31 cellular contexts compared by ENCODE assay signal in the genomic region with DNA sequence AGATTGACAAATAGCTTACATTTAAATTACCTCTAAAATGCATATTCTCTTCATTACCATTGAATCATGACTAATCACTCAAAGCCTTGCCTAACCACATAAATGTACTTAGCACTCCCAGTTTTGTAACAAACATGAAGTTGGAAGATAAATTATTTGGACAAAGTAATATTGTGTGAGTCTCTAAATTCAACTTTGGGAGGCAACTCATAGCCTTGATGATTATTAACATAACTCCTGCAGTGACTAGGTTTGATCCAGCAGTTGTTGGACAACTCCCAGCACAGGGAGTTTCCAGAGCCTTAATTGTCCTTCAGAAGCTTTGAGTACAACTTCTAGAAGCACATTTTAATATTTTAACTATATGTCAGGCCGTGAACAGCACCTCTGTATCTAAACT.
DNase-seq lines count a peak whose midpoint lies in the region; ATAC-seq, FAIRE-seq and TF ChIP-seq lines count a peak whose summit lies in the region.
"Had no signal": no experiment of that assay in that cellular context is flagged by ENCODE, and none has a peak within 500 bp of the region (broad histone marks: within the 10 kb centered on the region; RNA-seq: fewer than 3 reads in every experiment).

No MANE protein-coding gene starts in this region.

- DNase-seq in DMS 273 (lab: John Stamatoyannopoulos, UW; ENCODE audit: unreplicated experiment) (peak; percentile 32), DMS 273 treated with DMSO at 0.1 percent for 48 hours (lab: John Stamatoyannopoulos, UW) (no peak), epithelial cell of esophagus (ENCODE audit: low read depth) (peak; percentile 43), testis (peak; percentile 59), islet precursor cell (no peak), middle frontal gyrus (ENCODE audit: extremely low spot score, low spot score) (no peak), right lobe of liver (no peak)
- DNase-seq: activated CD4-positive, alpha-beta T cell treated with anti-CD3 and anti-CD28 coated beads, Interleukin-2, amount 50 U/mL, for 48 hours; activated CD4-positive, CD25-positive, alpha-beta regulatory T cell treated with anti-CD3 and anti-CD28 coated beads, Interleukin-2, amount 50 U/mL, for 72 hours; activated naive CD4-positive, alpha-beta T cell; activated naive CD8-positive, alpha-beta T cell treated with anti-CD3 and anti-CD28 coated beads, Interleukin-2, amount 50 U/mL, for 24 hours; brain microvascular endothelial cell; glutamatergic neuron; kidney; NCI-H1105 treated with DMSO at 0.1 percent for 48 hours; NCI-H1930; NCI-H524; nephron progenitor cell; PC-3; Right ventricle myocardium superior; substantia nigra; upper lobe of left lung had no signal

- H3K27me3 ChIP-seq in testis (no peaks in the 10 kb centered on the region), right lobe of liver (no peaks in the 10 kb centered on the region)
- H3K27me3 ChIP-seq: brain microvascular endothelial cell, upper lobe of left lung had no signal

- FAIRE-seq in islet of Langerhans (lab: Jason Lieb, UNC), result peak; percentile 47
- FAIRE-seq: endometrium, GM18507, H54, HTR-8/SVneo, K562, kidney had no signal

- TF ChIP-seq CTCF in epithelial cell of esophagus (IDR thresholded peaks at IDR 0.05; ENCODE audit: insufficient read depth, low read depth, low read length, missing control alignments) (no peak), testis (IDR thresholded peaks at IDR 0.05) (no peak), right lobe of liver (IDR thresholded peaks at IDR 0.05) (no peak)

- H3K36me3 ChIP-seq in testis (ENCODE audit: low read depth, missing control alignments) (no peaks in the 10 kb centered on the region), right lobe of liver (no peaks in the 10 kb centered on the region)
- H3K36me3 ChIP-seq: brain microvascular endothelial cell, upper lobe of left lung had no signal

- TF ChIP-seq POLR2A in testis (IDR thresholded peaks at IDR 0.05) (no peak), right lobe of liver (IDR thresholded peaks at IDR 0.05) (no peak)

- H3K4me1 ChIP-seq in testis, result no peaks in the 10 kb centered on the region
- no peaks in the 10 kb centered on the region for H3K4me1 ChIP-seq in right lobe of liver
- H3K4me1 ChIP-seq: upper lobe of left lung had no signal

- no peak overlapping the region for H3K4me3 ChIP-seq in epithelial cell of esophagus (ENCODE audit: low read length)
- no peak overlapping the region for H3K4me3 ChIP-seq in testis
- no peak overlapping the region for H3K4me3 ChIP-seq in right lobe of liver
- H3K4me3 ChIP-seq: K562, skin epidermis, upper lobe of left lung had no signal

- ATAC-seq in right lobe of liver, result no peak
- ATAC-seq: activated naive CD8-positive, alpha-beta T cell treated with anti-CD3 and anti-CD28 coated beads, Interleukin-2, amount 50 U/mL, for 24 hours; K562; PC-3; stimulated activated memory B cell treated with anti-CD40 and anti-IgM and Interleukin-4, amounts not matched to agents 10 μg/mL and 1 μg/mL and 100 μg/mL, for 72 hours had no signal

- H3K27ac ChIP-seq in testis, result peak overlapping the region in 1 of 2 donors; percentile 0
- no peak overlapping the region for H3K27ac ChIP-seq in right lobe of liver
- H3K27ac ChIP-seq: 22Rv1, brain microvascular endothelial cell, upper lobe of left lung had no signal

- intact Hi-C loops in testis (cut with DNase I; ENCODE audit: low total_unique reads), result no loop called here
- intact Hi-C loops in right lobe of liver (cut with DNase I), result no loop called here

- H3K9me3 ChIP-seq in testis (no peaks in the 10 kb centered on the region), right lobe of liver (no peaks in the 10 kb centered on the region)
- H3K9me3 ChIP-seq: upper lobe of left lung had no signal

- 23 to 42% methylated on average over 1 of the region's 1 CpG for WGBS in testis, 2 donors
- WGBS in right lobe of liver (ENCODE audit: insufficient coverage, low coverage, low lambda C conversion rate, missing lambda C conversion rate), result 23% methylated on average over 1 of the region's 1 CpG

Comparison
In these comparisons a context has a peak if more than half of its experiments do, and no peak if none do; other contexts are left out.
1. DNase-seq: peak in DMS 273 (single experiment), epithelial cell of esophagus (single experiment) and testis (single experiment); none in DMS 273 treated with DMSO at 0.1 percent for 48 hours (single experiment), islet precursor cell (single experiment), middle frontal gyrus (single experiment) and right lobe of liver (0 of 3).